8 cellular contexts compared by ENCODE assay signal in the genomic region with DNA sequence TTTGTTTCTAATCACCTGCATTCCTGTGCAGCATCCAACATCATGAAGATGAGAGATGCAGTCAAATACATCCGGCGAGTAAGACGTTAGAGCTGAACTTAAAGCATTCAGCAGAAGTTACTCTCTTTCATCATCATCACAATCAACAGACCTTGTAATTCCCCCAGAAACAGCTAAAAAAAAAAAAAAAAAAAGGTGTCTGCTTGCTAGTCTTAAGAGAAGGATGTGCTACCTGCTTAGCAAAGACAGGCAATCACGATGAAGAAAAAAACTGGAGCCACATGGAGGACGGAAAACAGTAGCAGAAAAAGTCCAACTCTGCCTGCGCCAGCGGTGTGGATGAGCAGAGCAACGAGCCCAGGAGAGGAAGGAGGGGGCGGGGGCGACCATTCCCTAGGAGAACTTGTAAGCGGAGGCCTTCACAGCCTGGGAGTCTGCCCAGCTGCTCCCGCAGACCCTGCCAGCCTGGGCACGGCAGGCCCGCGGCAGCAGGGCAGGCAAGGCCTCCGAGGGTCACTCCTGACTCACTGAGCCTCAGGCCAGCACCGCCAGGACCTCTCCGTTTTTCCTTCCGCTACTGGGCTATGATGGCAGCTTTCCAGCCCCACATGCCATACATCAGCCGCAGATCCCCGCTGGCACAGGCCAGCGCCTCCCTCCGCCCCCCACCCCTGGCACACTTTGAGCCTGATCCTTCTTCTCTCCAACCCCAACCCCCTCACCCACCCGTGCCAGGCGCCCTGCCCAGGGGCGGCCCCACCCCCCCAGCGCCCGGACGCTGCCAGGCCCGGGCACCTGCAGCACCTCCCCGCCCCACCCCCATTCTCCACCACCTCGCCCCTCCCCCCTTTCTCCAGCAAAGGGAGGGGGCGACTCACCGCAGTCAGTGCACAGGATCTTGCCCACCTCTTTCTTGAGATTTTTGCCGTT. TPM values are rescaled to one million over a fixed set of nuclear protein-coding genes. Genes with fewer than 3 reads are reported as not detected.
DNase-seq lines count a peak whose midpoint lies in the region; ATAC-seq lines count a peak whose summit lies in the region.

No MANE protein-coding gene starts in this region.

- H3K27me3 Mint-ChIP-seq in activated CD8-positive, alpha-beta memory T cell treated with anti-CD3 and anti-CD28 coated beads, Interleukin-2, amount 10 ng/mL, durations not matched to agents 7 days and 5 days: peaks cover 71% of the 10 kb centered on the region
- H3K27me3 Mint-ChIP-seq in central memory CD8-positive, alpha-beta T cell: peaks cover 46% of the 10 kb centered on the region

- H3K9me3 Mint-ChIP-seq in activated CD8-positive, alpha-beta memory T cell treated with anti-CD3 and anti-CD28 coated beads, Interleukin-2, amount 10 ng/mL, durations not matched to agents 7 days and 5 days (ENCODE audit: low read depth): no peaks in the 10 kb centered on the region
- H3K9me3 Mint-ChIP-seq in central memory CD8-positive, alpha-beta T cell: no peaks in the 10 kb centered on the region

- peaks cover 24% of the 10 kb centered on the region for H3K4me1 Mint-ChIP-seq in activated CD8-positive, alpha-beta memory T cell treated with anti-CD3 and anti-CD28 coated beads, Interleukin-2, amount 10 ng/mL, durations not matched to agents 7 days and 5 days
- H3K4me1 Mint-ChIP-seq in central memory CD8-positive, alpha-beta T cell: peaks cover 22% of the 10 kb centered on the region

- no peak overlapping the region for H3K27ac Mint-ChIP-seq in activated CD8-positive, alpha-beta memory T cell treated with anti-CD3 and anti-CD28 coated beads, Interleukin-2, amount 10 ng/mL, durations not matched to agents 7 days and 5 days
- peak overlapping the region; percentile 34 for H3K27ac Mint-ChIP-seq in central memory CD8-positive, alpha-beta T cell (ENCODE audit: low read depth)

- peak overlapping the region; percentile 99 for H3K4me2 ChIP-seq in skeletal muscle satellite cell (ENCODE audit: low read length)

- H3K9ac ChIP-seq in skeletal muscle satellite cell (ENCODE audit: low read depth, low read length): peak overlapping the region; percentile 1

- H3K36me3 ChIP-seq in skeletal muscle satellite cell (ENCODE audit: insufficient read depth, low read length): no peaks in the 10 kb centered on the region

- H3K4me3 ChIP-seq in skeletal muscle satellite cell (ENCODE audit: low read length): peak overlapping the region; percentile 84

- ATAC-seq in activated CD8-positive, alpha-beta memory T cell treated with anti-CD3 and anti-CD28 coated beads, Interleukin-2, amount 10 ng/mL, durations not matched to agents 7 days and 5 days: no peak
- no peak for ATAC-seq in central memory CD8-positive, alpha-beta T cell (replicated peaks; ENCODE audit: extremely low read depth, poor library complexity, severe bottlenecking)
- no peak for ATAC-seq in HG03571 (IDR thresholded peaks at IDR 0.05; ENCODE audit: unreplicated experiment)

- peak overlapping the region; percentile 39 for H3K4me3 Mint-ChIP-seq in activated CD8-positive, alpha-beta memory T cell treated with anti-CD3 and anti-CD28 coated beads, Interleukin-2, amount 10 ng/mL, durations not matched to agents 7 days and 5 days
- peak overlapping the region; percentile 76 for H3K4me3 Mint-ChIP-seq in central memory CD8-positive, alpha-beta T cell

- H3K4me1 ChIP-seq in skeletal muscle satellite cell (ENCODE audit: control insufficient read depth, insufficient read depth, low read length): peaks cover 18% of the 10 kb centered on the region

- H3K27me3 ChIP-seq in skeletal muscle satellite cell (ENCODE audit: control insufficient read depth, insufficient read depth, low read length): peaks cover 18% of the 10 kb centered on the region

- CTCF ChIA-PET in activated CD8-positive, alpha-beta memory T cell treated with anti-CD3 and anti-CD28 coated beads, Interleukin-2, amount 10 ng/mL, durations not matched to agents 7 days and 5 days (lab: Charles Lee): interaction anchor here (1.1 to 1.6 kb wide), 3 partner anchors 73 to 104 kb away, joined by 3 to 7 read pairs (median 4); no protein-coding TSS in a partner anchor

- peaks cover 2% of the 10 kb centered on the region for H3K36me3 Mint-ChIP-seq in activated CD8-positive, alpha-beta memory T cell treated with anti-CD3 and anti-CD28 coated beads, Interleukin-2, amount 10 ng/mL, durations not matched to agents 7 days and 5 days
- H3K36me3 Mint-ChIP-seq in central memory CD8-positive, alpha-beta T cell (ENCODE audit: insufficient read depth): peaks cover 2% of the 10 kb centered on the region

- no peaks in the 10 kb centered on the region for H3K9me3 ChIP-seq in skeletal muscle satellite cell (replicated peaks; ENCODE audit: low read length)

- DNase-seq in activated CD8-positive, alpha-beta memory T cell treated with anti-CD3 and anti-CD28 coated beads, Interleukin-2, amount 10 ng/mL, durations not matched to agents 7 days and 5 days: no peak
- no peak for DNase-seq in activated CD8-positive, alpha-beta memory T cell treated with anti-CD3 and anti-CD28 coated beads, Interleukin-2, amount 50 U/mL, for 4 hours
- DNase-seq in NCI-H69 (lab: John Stamatoyannopoulos, UW): peak; percentile 56
- DNase-seq in central memory CD8-positive, alpha-beta T cell (ENCODE audit: low spot score in 2 of 2): no peak
- DNase-seq in iris pigment epithelial cell (ENCODE audit: low read depth): peak; percentile 18
- no peak for DNase-seq in activated gamma-delta T cell treated with Interleukin-2 at 50 U/mL for 16 hours

RNA-seq across cellular contexts. Expression of a gene that starts 1.3 kb away (rescaled TPM):
- under 1 TPM in 1 of 2 experiments, not detected in 1; 0.42 TPM for total RNA-seq in activated CD8-positive, alpha-beta memory T cell treated with anti-CD3 and anti-CD28 coated beads, Interleukin-2, amount 10 ng/mL, durations not matched to agents 7 days and 5 days
- 0.66 and 1.0 TPM in 2 replicates for total RNA-seq in skeletal muscle satellite cell (2012; rRNA removed)

Comparison
In these comparisons a context has a peak if more than half of its experiments do, and no peak if none do; other contexts are left out.
1. DNase-seq: peak in NCI-H69 (single experiment) and iris pigment epithelial cell (single experiment); none in activated CD8-positive, alpha-beta memory T cell treated with anti-CD3 and anti-CD28 coated beads, Interleukin-2, amount 10 ng/mL, durations not matched to agents 7 days and 5 days (single experiment), activated CD8-positive, alpha-beta memory T cell treated with anti-CD3 and anti-CD28 coated beads, Interleukin-2, amount 50 U/mL, for 4 hours (single experiment), central memory CD8-positive, alpha-beta T cell (0 of 2) and activated gamma-delta T cell treated with Interleukin-2 at 50 U/mL for 16 hours (single experiment).